Comparison of ENCODE assay signal across 1 cellular context in the genomic region with DNA sequence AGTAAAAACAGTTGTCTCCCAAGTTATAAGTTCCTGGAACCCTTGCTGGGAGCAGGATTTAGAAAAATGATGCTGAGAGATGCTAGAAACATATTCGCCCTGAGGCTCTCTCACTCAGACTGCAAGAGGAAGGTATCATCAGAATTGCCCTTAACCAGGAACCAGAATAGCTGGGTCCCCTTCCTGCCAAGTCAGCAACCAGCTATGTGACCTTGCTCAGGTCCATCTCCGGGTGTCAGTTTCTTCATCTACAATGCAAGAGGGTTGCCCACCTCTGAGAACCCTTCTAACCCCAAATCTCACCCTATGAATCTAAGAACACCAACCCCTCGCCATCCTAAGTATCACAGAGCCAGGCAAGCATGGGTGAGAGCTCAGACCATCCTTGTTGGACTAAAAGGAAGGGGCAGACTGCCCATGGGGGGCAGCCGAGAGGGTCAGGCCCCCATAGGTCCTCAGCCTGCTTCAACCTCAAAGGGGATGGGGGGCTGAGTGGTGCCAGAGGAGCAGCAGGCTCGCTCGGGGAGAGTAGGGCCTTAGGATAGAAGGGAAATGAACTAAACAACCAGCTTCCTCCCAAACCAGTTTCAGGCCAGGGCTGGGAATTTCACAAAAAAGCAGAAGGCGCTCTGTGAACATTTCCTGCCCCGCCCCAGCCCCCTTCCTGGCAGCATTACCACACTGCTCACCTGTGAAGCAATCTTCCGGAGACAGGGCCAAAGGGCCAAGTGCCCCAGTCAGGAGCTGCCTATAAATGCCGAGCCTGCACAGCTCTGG.
A peak's percentile ranks its signal among the peaks of the same experiment; 100 is the strongest.
TF ChIP-seq lines count a peak whose summit lies in the region.

No MANE protein-coding gene starts in this region.

TF ChIP-seq in liver, 16 proteins besides CTCF, POLR2A, EP300 and RAD21 (continued from another document):
- TF ChIP-seq, protein P1, sequence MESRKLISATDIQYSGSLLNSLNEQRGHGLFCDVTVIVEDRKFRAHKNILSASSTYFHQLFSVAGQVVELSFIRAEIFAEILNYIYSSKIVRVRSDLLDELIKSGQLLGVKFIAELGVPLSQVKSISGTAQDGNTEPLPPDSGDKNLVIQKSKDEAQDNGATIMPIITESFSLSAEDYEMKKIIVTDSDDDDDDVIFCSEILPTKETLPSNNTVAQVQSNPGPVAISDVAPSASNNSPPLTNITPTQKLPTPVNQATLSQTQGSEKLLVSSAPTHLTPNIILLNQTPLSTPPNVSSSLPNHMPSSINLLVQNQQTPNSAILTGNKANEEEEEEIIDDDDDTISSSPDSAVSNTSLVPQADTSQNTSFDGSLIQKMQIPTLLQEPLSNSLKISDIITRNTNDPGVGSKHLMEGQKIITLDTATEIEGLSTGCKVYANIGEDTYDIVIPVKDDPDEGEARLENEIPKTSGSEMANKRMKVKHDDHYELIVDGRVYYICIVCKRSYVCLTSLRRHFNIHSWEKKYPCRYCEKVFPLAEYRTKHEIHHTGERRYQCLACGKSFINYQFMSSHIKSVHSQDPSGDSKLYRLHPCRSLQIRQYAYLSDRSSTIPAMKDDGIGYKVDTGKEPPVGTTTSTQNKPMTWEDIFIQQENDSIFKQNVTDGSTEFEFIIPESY (IDR thresholded peaks at IDR 0.05) = no peak
- TF ChIP-seq, protein P2, sequence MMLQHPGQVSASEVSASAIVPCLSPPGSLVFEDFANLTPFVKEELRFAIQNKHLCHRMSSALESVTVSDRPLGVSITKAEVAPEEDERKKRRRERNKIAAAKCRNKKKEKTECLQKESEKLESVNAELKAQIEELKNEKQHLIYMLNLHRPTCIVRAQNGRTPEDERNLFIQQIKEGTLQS (IDR thresholded peaks at IDR 0.05) = no peak
- TF ChIP-seq EGR1 (IDR thresholded peaks at IDR 0.05; ENCODE audit: low read depth in 2 of 2) = peak in 1 of 2 donors; percentile 27
- peak; percentile 67 to 75 for TF ChIP-seq HNF4A (conservative IDR thresholded peaks at IDR 0.05)
- TF ChIP-seq TAF1 (conservative IDR thresholded peaks at IDR 0.05) = no peak
- TF ChIP-seq YY1 (IDR thresholded peaks at IDR 0.05) = peak; percentile 72
- TF ChIP-seq HNF4G (IDR thresholded peaks at IDR 0.05) = no peak
- TF ChIP-seq JUND (IDR thresholded peaks at IDR 0.05) = peak in 1 of 2 donors; percentile 18
- TF ChIP-seq FOXA2 (IDR thresholded peaks at IDR 0.05) = no peak
- no peak for TF ChIP-seq FOXA1 (IDR thresholded peaks at IDR 0.05)
- peak; percentile 31 to 56 for TF ChIP-seq RXRA (IDR thresholded peaks at IDR 0.05)
- TF ChIP-seq, protein P3, sequence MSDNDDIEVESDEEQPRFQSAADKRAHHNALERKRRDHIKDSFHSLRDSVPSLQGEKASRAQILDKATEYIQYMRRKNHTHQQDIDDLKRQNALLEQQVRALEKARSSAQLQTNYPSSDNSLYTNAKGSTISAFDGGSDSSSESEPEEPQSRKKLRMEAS (IDR thresholded peaks at IDR 0.05) = peak; percentile 74
- peak; percentile 47 for TF ChIP-seq SP1 (IDR thresholded peaks at IDR 0.05)
- no peak for TF ChIP-seq NR2F2 (IDR thresholded peaks at IDR 0.05)
- TF ChIP-seq, protein P4, sequence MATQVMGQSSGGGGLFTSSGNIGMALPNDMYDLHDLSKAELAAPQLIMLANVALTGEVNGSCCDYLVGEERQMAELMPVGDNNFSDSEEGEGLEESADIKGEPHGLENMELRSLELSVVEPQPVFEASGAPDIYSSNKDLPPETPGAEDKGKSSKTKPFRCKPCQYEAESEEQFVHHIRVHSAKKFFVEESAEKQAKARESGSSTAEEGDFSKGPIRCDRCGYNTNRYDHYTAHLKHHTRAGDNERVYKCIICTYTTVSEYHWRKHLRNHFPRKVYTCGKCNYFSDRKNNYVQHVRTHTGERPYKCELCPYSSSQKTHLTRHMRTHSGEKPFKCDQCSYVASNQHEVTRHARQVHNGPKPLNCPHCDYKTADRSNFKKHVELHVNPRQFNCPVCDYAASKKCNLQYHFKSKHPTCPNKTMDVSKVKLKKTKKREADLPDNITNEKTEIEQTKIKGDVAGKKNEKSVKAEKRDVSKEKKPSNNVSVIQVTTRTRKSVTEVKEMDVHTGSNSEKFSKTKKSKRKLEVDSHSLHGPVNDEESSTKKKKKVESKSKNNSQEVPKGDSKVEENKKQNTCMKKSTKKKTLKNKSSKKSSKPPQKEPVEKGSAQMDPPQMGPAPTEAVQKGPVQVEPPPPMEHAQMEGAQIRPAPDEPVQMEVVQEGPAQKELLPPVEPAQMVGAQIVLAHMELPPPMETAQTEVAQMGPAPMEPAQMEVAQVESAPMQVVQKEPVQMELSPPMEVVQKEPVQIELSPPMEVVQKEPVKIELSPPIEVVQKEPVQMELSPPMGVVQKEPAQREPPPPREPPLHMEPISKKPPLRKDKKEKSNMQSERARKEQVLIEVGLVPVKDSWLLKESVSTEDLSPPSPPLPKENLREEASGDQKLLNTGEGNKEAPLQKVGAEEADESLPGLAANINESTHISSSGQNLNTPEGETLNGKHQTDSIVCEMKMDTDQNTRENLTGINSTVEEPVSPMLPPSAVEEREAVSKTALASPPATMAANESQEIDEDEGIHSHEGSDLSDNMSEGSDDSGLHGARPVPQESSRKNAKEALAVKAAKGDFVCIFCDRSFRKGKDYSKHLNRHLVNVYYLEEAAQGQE (IDR thresholded peaks at IDR 0.05) = peak; percentile 39
